ENCODE assay signal across 15 cellular contexts in the genomic region with DNA sequence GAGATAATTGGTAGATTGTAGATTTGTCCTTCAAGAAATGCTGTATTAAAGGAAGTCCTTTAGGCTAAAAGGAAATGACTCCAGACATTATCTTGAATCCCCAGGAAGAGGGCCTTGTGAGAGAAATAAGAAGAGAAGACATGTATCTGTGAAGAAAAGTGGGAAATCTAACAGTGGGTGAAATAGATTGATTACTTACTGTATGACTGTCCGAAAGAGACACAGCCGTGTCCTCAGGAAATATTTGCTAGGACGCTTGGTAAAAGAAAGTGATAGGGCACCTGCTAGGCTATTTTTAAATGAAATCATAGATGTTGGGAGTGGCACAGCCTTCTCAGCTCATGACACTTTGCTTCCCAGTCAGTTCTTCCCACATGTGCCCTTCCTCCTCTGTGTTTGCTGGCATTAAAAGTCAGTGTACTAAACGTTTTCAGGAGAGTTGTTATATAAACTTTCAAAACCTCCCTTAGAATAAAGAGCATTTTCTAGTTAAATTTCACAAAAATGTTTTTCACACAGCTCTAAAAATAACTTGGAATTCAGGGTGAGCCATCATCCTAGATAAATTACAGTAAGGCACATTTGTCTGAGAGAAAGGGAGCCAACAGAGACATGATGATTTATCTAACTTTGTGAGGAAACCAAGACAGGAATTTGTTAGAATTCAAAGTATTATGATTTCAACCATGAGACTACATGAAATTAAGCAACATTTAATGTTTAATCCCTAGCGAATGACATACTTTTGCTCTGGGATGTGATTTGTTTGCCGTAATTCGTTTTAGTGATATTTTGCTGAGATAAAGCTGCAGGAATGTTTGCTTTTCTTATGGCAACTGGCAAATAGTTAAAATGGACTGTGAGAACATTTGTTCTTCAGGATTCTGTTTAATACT. TPM values are rescaled to one million over a fixed set of nuclear protein-coding genes. Genes with fewer than 3 reads are reported as not detected.
DNase-seq lines count a peak whose midpoint lies in the region; ATAC-seq, FAIRE-seq and TF ChIP-seq lines count a peak whose summit lies in the region.
"Had no signal": no experiment of that assay in that cellular context is flagged by ENCODE, and none has a peak within 500 bp of the region (broad histone marks: within the 10 kb centered on the region; RNA-seq: fewer than 3 reads in every experiment).

No MANE protein-coding gene starts in this region.

- H3K27ac ChIP-seq in endothelial cell of umbilical vein (ENCODE audit: insufficient read depth, low read depth, low read length) (no peak overlapping the region), HepG2 (ENCODE audit: extremely low read length, insufficient read depth, low read length) (no peak overlapping the region), stomach (peak overlapping the region in 4 of 5 donors; percentile 19 to 71 (median 57)), Karpas-422 (ENCODE audit: low read length) (no peak overlapping the region)
- H3K27ac ChIP-seq: HL-60 had no signal

- DNase-seq in GM04503 (ENCODE audit: low read depth) (peak; percentile 99), endothelial cell of umbilical vein (ENCODE audit: low read depth, low spot score) (peak; percentile 35), HepG2 (ENCODE audit: low spot score) (peak; percentile 42), stomach (no peak), Karpas-422 (no peak), lower leg skin (ENCODE audit: low spot score in 2 of 2) (no peak), HPDE6-E6E7 (ENCODE audit: extremely low spot score) (no peak)
- DNase-seq: activated CD8-positive, alpha-beta T cell treated with anti-CD3 and anti-CD28 coated beads, Interleukin-2, amount 10 ng/mL, durations not matched to agents 7 days and 5 days; COR-L47; NCI-H1436 treated with DMSO at 0.1 percent for 48 hours; NK-92 treated with Interleukin-12 subunit alpha and Interleukin-12 subunit beta, amount 100 ng/mL, for 24 hours; SW 1271 had no signal

- WGBS in HepG2 (ENCODE audit: low lambda C conversion rate) = 56% methylated on average over 7 of the region's 7 CpGs
- WGBS in stomach, 5 donors = 20 to 37% (median 32%) methylated on average over 7 of the region's 7 CpGs
- 35 to 38% methylated on average over 7 of the region's 7 CpGs for WGBS in lower leg skin, 2 donors

- TF ChIP-seq EP300 in HepG2 (IDR thresholded peaks at IDR 0.05; ENCODE audit: low read depth in 2 of 2, low read length in 2 of 2) (no peak), HepG2 (CRISPR knock-in tag; IDR thresholded peaks at IDR 0.05; ENCODE audit: borderline replicate concordance) (no peak), stomach (IDR thresholded peaks at IDR 0.05) (no peak)

- H3K79me2 ChIP-seq in endothelial cell of umbilical vein (ENCODE audit: control insufficient read depth, insufficient read depth, low read length) (no peaks in the 10 kb centered on the region), HepG2 (ENCODE audit: insufficient read depth, low read length) (no peaks in the 10 kb centered on the region), Karpas-422 (ENCODE audit: low read length) (no peaks in the 10 kb centered on the region)

- ATAC-seq in HepG2 = no peak
- ATAC-seq in HG03565 (IDR thresholded peaks at IDR 0.05; ENCODE audit: unreplicated experiment) = no peak
- ATAC-seq: activated CD8-positive, alpha-beta T cell treated with anti-CD3 and anti-CD28 coated beads, Interleukin-2, amount 10 ng/mL, durations not matched to agents 7 days and 5 days; GM12878 had no signal

- H3K4me2 ChIP-seq in endothelial cell of umbilical vein (ENCODE audit: insufficient read depth, low read length) = peak overlapping the region; percentile 17
- no peak overlapping the region for H3K4me2 ChIP-seq in HepG2 (ENCODE audit: low read depth, low read length)
- H3K4me2 ChIP-seq in Karpas-422 (ENCODE audit: low read depth, low read length, poor library complexity, severe bottlenecking) = no peak overlapping the region

- no peak for TF ChIP-seq POLR2A in endothelial cell of umbilical vein (IDR thresholded peaks at IDR 0.05; ENCODE audit: low read depth, low read length)
- no peak for TF ChIP-seq POLR2A in HepG2 (IDR thresholded peaks at IDR 0.05; ENCODE audit: insufficient read depth in 1 of 2, low read depth in 2 of 2, low read length in 2 of 2)
- TF ChIP-seq POLR2A in stomach (IDR thresholded peaks at IDR 0.05) = no peak
- no peak for TF ChIP-seq POLR2A in lower leg skin (IDR thresholded peaks at IDR 0.05)

- H3K27me3 ChIP-seq in endothelial cell of umbilical vein (ENCODE audit: control insufficient read depth in 2 of 2, insufficient read depth in 2 of 2, low read length in 2 of 2) (no peaks in the 10 kb centered on the region), HepG2 (ENCODE audit: control insufficient read depth in 1 of 2, insufficient read depth in 2 of 2, low read length in 2 of 2) (no peaks in the 10 kb centered on the region), stomach (no peaks in the 10 kb centered on the region), Karpas-422 (ENCODE audit: low read length) (no peaks in the 10 kb centered on the region)

- TF ChIP-seq CTCF in endothelial cell of umbilical vein (IDR thresholded peaks at IDR 0.05; ENCODE audit: extremely low read depth in 1 of 2, insufficient read depth in 1 of 2, low read depth in 1 of 2, low read length in 2 of 2) (no peak), HepG2 (CRISPR knock-in tag; IDR thresholded peaks at IDR 0.05) (no peak), stomach (IDR thresholded peaks at IDR 0.05) (no peak), lower leg skin (IDR thresholded peaks at IDR 0.05) (no peak)

- BruUV-seq in endothelial cell of umbilical vein (replicated peaks; lab: Mats Ljungman, UMichigan) (no TSS peak), HepG2 (replicated peaks; lab: Mats Ljungman, UMichigan) (no TSS peak)

- H3K4me1 ChIP-seq in endothelial cell of umbilical vein (ENCODE audit: control insufficient read depth, extremely low read depth, insufficient read depth, low read length) (peaks cover 18% of the 10 kb centered on the region), HepG2 (ENCODE audit: insufficient read depth, low read length) (peaks cover 12% of the 10 kb centered on the region), stomach (peaks cover 6 to 40% (median 25%) of the 10 kb centered on the region in 4 donors), Karpas-422 (ENCODE audit: low read length) (no peaks in the 10 kb centered on the region)

- no peak overlapping the region for H2AFZ ChIP-seq in endothelial cell of umbilical vein (ENCODE audit: low read depth, low read length)
- no peak overlapping the region for H2AFZ ChIP-seq in HepG2 (ENCODE audit: low read length)
- H2AFZ ChIP-seq in Karpas-422 (ENCODE audit: low read length) = no peak overlapping the region

- TF ChIP-seq RAD21 in HepG2 (CRISPR knock-in tag; IDR thresholded peaks at IDR 0.05) = no peak

- H3K9me1 ChIP-seq in endothelial cell of umbilical vein (replicated peaks; ENCODE audit: control insufficient read depth, extremely low read depth, insufficient read depth, low read length) = no peaks in the 10 kb centered on the region

- H3K4me3 ChIP-seq in endothelial cell of umbilical vein (replicated peaks in 1 of 3; ENCODE audit: insufficient read depth in 1 of 3, low read depth in 1 of 3, low read length in 3 of 3) (no peak overlapping the region), HepG2 (replicated peaks in 1 of 3; ENCODE audit: insufficient read depth in 1 of 3, low read depth in 2 of 3, low read length in 3 of 3) (no peak overlapping the region), stomach (no peak overlapping the region), Karpas-422 (ENCODE audit: low read length) (no peak overlapping the region), lower leg skin (ENCODE audit: low read depth, poor library complexity, severe bottlenecking) (no peak overlapping the region)
- H3K4me3 ChIP-seq: GM12878 had no signal

- no peaks in the 10 kb centered on the region for H3K9me2 ChIP-seq in Karpas-422 (replicated peaks; ENCODE audit: insufficient read depth, low read length)

- H3K36me3 ChIP-seq in endothelial cell of umbilical vein (ENCODE audit: control insufficient read depth in 2 of 2, extremely low read depth in 1 of 2, insufficient read depth in 2 of 2, low read length in 2 of 2) (no peaks in the 10 kb centered on the region), HepG2 (replicated peaks in 1 of 2; ENCODE audit: control insufficient read depth in 1 of 2, insufficient read depth in 2 of 2, low read length in 2 of 2) (no peaks in the 10 kb centered on the region; a peak in 1 of 5 replicates), stomach (no peaks in the 10 kb centered on the region), Karpas-422 (ENCODE audit: insufficient read depth, low read length) (no peaks in the 10 kb centered on the region)

- POLR2A ChIA-PET in endothelial cell of umbilical vein (lab: Charles Lee) (no interaction called here), HepG2 (lab: Yijun Ruan, JAX) (no interaction called here)

- FAIRE-seq in endothelial cell of umbilical vein (lab: Jason Lieb, UNC) = peak; percentile 26
- FAIRE-seq in HepG2 (lab: Jason Lieb, UNC) = peak; percentile 30
- FAIRE-seq: GM12878 had no signal

- H3K9ac ChIP-seq in endothelial cell of umbilical vein (replicated peaks; ENCODE audit: extremely low read depth, insufficient read depth, low read length) (no peak overlapping the region), HepG2 (ENCODE audit: insufficient read depth, low read depth, low read length) (no peak overlapping the region), Karpas-422 (ENCODE audit: low read length) (no peak overlapping the region)

- intact Hi-C loops in endothelial cell of umbilical vein (cut with micrococcal nuclease) = loop anchor here (10.0 kb wide), 1 partner anchor 53 kb away; the partner anchor contains the start of gene TMEM11
- intact Hi-C loops in HepG2 (cut with micrococcal nuclease; ENCODE audit: unreplicated experiment) = no loop called here
- intact Hi-C loops in stomach (cut with DNase I; ENCODE audit: low total_unique reads) = no loop called here
- intact Hi-C loops in lower leg skin (cut with DNase I; ENCODE audit: low total_unique reads) = no loop called here

- in situ Hi-C loops in HepG2 (cut with HindIII; ENCODE audit: extremely low pct_ligation_motif_present, low pct_unique_long_range_greater_than_20kb) = no loop called here

- CTCF ChIA-PET in endothelial cell of umbilical vein (lab: Charles Lee) = interaction anchor here (1.8 kb wide), 1 partner anchor 352 kb away, joined by 5 read pairs; no protein-coding TSS in a partner anchor
- CTCF ChIA-PET in HepG2 (lab: Yijun Ruan, JAX; ENCODE audit: low intra/inter-chr PET ratio, low total read pairs) = no interaction called here

- dilution Hi-C loops in endothelial cell of umbilical vein (cut with MboI; ENCODE audit: extremely low pct_ligation_motif_present, low sequenced_read_pairs) = no loop called here

- H3K9me3 ChIP-seq in endothelial cell of umbilical vein (replicated peaks; ENCODE audit: control insufficient read depth, insufficient read depth, low read length) (no peaks in the 10 kb centered on the region), HepG2 (ENCODE audit: low read length) (no peaks in the 10 kb centered on the region), stomach (no peaks in the 10 kb centered on the region), Karpas-422 (ENCODE audit: low read length) (no peaks in the 10 kb centered on the region)

- no peaks in the 10 kb centered on the region for H4K20me1 ChIP-seq in endothelial cell of umbilical vein (replicated peaks; ENCODE audit: control insufficient read depth, extremely low read depth, insufficient read depth, low read length)
- H4K20me1 ChIP-seq in HepG2 (ENCODE audit: insufficient read depth, low read length) = no peaks in the 10 kb centered on the region
- H4K20me1 ChIP-seq in Karpas-422 (ENCODE audit: insufficient read depth, low read depth, low read length) = no peaks in the 10 kb centered on the region

RNA-seq across cellular contexts. Expression of gene DHRS7B, which starts 35.0 kb away (rescaled TPM):
- total RNA-seq in endothelial cell of umbilical vein (12.7 and 14.0 TPM in 2 replicates), HepG2 (2016; rRNA removed; fragmentation: Illumina TruSeq; extraction: Trizol) (24.3 and 35.8 TPM in 2 replicates), stomach (10 to 100 TPM in 3 of 5 donors, 1 to 10 TPM in 1, not detected in 1; 5.8 to 32.9 (median 19.5) TPM), lower leg skin (10 to 100 TPM; 35.2 to 59.4 (median 39.6) TPM)
- polyA plus RNA-seq in endothelial cell of umbilical vein (24.2 and 28.1 TPM in 2 replicates), HepG2 (2011; rRNA removed) (20.0 TPM in 2 replicates), stomach (10 to 100 TPM; 12.8 to 27.8 (median 20.3) TPM)
- 21.7 and 22.7 TPM in 2 replicates for polyA plus RNA-seq in endothelial cell of umbilical vein (2011; cell fraction: cytosol; rRNA removed)
- 11.8 and 12.5 TPM in 2 replicates for polyA plus RNA-seq in endothelial cell of umbilical vein (2011; cell fraction: nucleus; rRNA removed)
- polyA plus RNA-seq in endothelial cell of umbilical vein (2012) = 15.0 and 18.9 TPM in 2 replicates
- polyA minus RNA-seq in endothelial cell of umbilical vein = 22.0 and 26.5 TPM in 2 replicates
- 15.6 TPM for polyA minus RNA-seq in endothelial cell of umbilical vein (2011; cell fraction: cytosol; rRNA and poly(A)+ RNA removed)
- 4.7 and 6.5 TPM in 2 replicates for polyA minus RNA-seq in endothelial cell of umbilical vein (2011; cell fraction: nucleus; rRNA and poly(A)+ RNA removed)
- total RNA-seq in HepG2 (2016; cell fraction: cytosol; rRNA removed; fragmentation: Illumina TruSeq; extraction: Trizol; ENCODE audit: low read depth) = 7.6 and 9.8 TPM in 2 replicates
- 24.4 and 36.0 TPM in 2 replicates for total RNA-seq in HepG2 (2016; cell fraction: insoluble cytoplasmic fraction; rRNA removed; fragmentation: Illumina TruSeq; extraction: Trizol)
- 13.4 and 15.9 TPM in 2 replicates for total RNA-seq in HepG2 (2016; cell fraction: membrane; rRNA removed; fragmentation: Illumina TruSeq; extraction: Trizol)
- total RNA-seq in HepG2 (2016; cell fraction: nucleus; rRNA removed; fragmentation: Illumina TruSeq; extraction: Trizol) = 20.1 and 30.9 TPM in 2 replicates
- 29.5 and 34.2 TPM in 2 replicates for polyA plus RNA-seq in HepG2 (2011; cell fraction: cytosol; rRNA removed)
- polyA plus RNA-seq in HepG2 (2011; cell fraction: nucleus; rRNA removed) = 11.5 and 13.2 TPM in 2 replicates
- 14.5 and 16.7 TPM in 2 replicates for polyA plus RNA-seq in HepG2 (2012)
- 6.8 and 7.5 TPM in 2 replicates for polyA plus RNA-seq in HepG2 (2016; cell fraction: cytosol; fragmentation: Illumina TruSeq; extraction: Trizol; ENCODE audit: low read depth)
- polyA plus RNA-seq in HepG2 (2016; cell fraction: insoluble cytoplasmic fraction; fragmentation: Illumina TruSeq; extraction: Trizol; ENCODE audit: low read depth) = 15.5 and 21.7 TPM in 2 replicates
- 9.3 and 10.7 TPM in 2 replicates for polyA plus RNA-seq in HepG2 (2016; cell fraction: membrane; fragmentation: Illumina TruSeq; extraction: Trizol; ENCODE audit: low read depth)
- polyA plus RNA-seq in HepG2 (2016; cell fraction: nucleus; fragmentation: Illumina TruSeq; extraction: Trizol; ENCODE audit: insufficient read depth, low read depth) = 32.6 and 37.8 TPM in 2 replicates
- 57.3 and 60.6 TPM in 2 replicates for polyA minus RNA-seq in HepG2 (2011; rRNA and poly(A)+ RNA removed; ENCODE audit: low replicate concordance)
- polyA minus RNA-seq in HepG2 (2011; cell fraction: cytosol; rRNA and poly(A)+ RNA removed) = 9.6 and 11.4 TPM in 2 replicates
- polyA minus RNA-seq in HepG2 (2011; cell fraction: nucleus; rRNA and poly(A)+ RNA removed) = 9.2 and 9.7 TPM in 2 replicates
- total RNA-seq in Karpas-422 (2014; rRNA removed; shearing (Covaris generic); ENCODE audit: low replicate concordance) = 2.2 and 4.0 TPM in 2 replicates

RNA-seq across cellular contexts. Expression of gene TMEM11, which starts 52.2 kb away (rescaled TPM):
- 27.4 and 28.8 TPM in 2 replicates for total RNA-seq in endothelial cell of umbilical vein
- 79.9 and 100 TPM in 2 replicates for polyA plus RNA-seq in endothelial cell of umbilical vein
- polyA plus RNA-seq in endothelial cell of umbilical vein (2011; cell fraction: cytosol; rRNA removed) = 48.9 and 54.8 TPM in 2 replicates
- polyA plus RNA-seq in endothelial cell of umbilical vein (2011; cell fraction: nucleus; rRNA removed) = 26.8 and 30.3 TPM in 2 replicates
- 26.8 and 30.3 TPM in 2 replicates for polyA plus RNA-seq in endothelial cell of umbilical vein (2012)
- 33.9 and 38.2 TPM in 2 replicates for polyA minus RNA-seq in endothelial cell of umbilical vein
- 47.9 TPM for polyA minus RNA-seq in endothelial cell of umbilical vein (2011; cell fraction: cytosol; rRNA and poly(A)+ RNA removed)
- polyA minus RNA-seq in endothelial cell of umbilical vein (2011; cell fraction: nucleus; rRNA and poly(A)+ RNA removed) = 20.1 and 23.7 TPM in 2 replicates
- 18.7 and 21.3 TPM in 2 replicates for total RNA-seq in HepG2 (2016; rRNA removed; fragmentation: Illumina TruSeq; extraction: Trizol)
- 9.9 and 11.5 TPM in 2 replicates for total RNA-seq in HepG2 (2016; cell fraction: cytosol; rRNA removed; fragmentation: Illumina TruSeq; extraction: Trizol; ENCODE audit: low read depth)
- 20.7 and 24.9 TPM in 2 replicates for total RNA-seq in HepG2 (2016; cell fraction: insoluble cytoplasmic fraction; rRNA removed; fragmentation: Illumina TruSeq; extraction: Trizol)
- 17.5 and 20.5 TPM in 2 replicates for total RNA-seq in HepG2 (2016; cell fraction: membrane; rRNA removed; fragmentation: Illumina TruSeq; extraction: Trizol)
- 9.0 and 12.7 TPM in 2 replicates for total RNA-seq in HepG2 (2016; cell fraction: nucleus; rRNA removed; fragmentation: Illumina TruSeq; extraction: Trizol)
- polyA plus RNA-seq in HepG2 (2011; rRNA removed) = 32.0 and 35.0 TPM in 2 replicates
- polyA plus RNA-seq in HepG2 (2011; cell fraction: cytosol; rRNA removed) = 31.7 and 43.1 TPM in 2 replicates
- 16.5 and 21.3 TPM in 2 replicates for polyA plus RNA-seq in HepG2 (2011; cell fraction: nucleus; rRNA removed)
- polyA plus RNA-seq in HepG2 (2012) = 13.9 and 16.5 TPM in 2 replicates
- 13.0 and 15.6 TPM in 2 replicates for polyA plus RNA-seq in HepG2 (2016; cell fraction: cytosol; fragmentation: Illumina TruSeq; extraction: Trizol; ENCODE audit: low read depth)
- 37.7 and 39.9 TPM in 2 replicates for polyA plus RNA-seq in HepG2 (2016; cell fraction: insoluble cytoplasmic fraction; fragmentation: Illumina TruSeq; extraction: Trizol; ENCODE audit: low read depth)
- polyA plus RNA-seq in HepG2 (2016; cell fraction: membrane; fragmentation: Illumina TruSeq; extraction: Trizol; ENCODE audit: low read depth) = 19.7 and 22.0 TPM in 2 replicates
- polyA plus RNA-seq in HepG2 (2016; cell fraction: nucleus; fragmentation: Illumina TruSeq; extraction: Trizol; ENCODE audit: insufficient read depth, low read depth) = 23.0 and 24.2 TPM in 2 replicates
- 49.2 and 83.5 TPM in 2 replicates for polyA minus RNA-seq in HepG2 (2011; rRNA and poly(A)+ RNA removed; ENCODE audit: low replicate concordance)
- polyA minus RNA-seq in HepG2 (2011; cell fraction: cytosol; rRNA and poly(A)+ RNA removed) = 17.7 and 20.0 TPM in 2 replicates
- polyA minus RNA-seq in HepG2 (2011; cell fraction: nucleus; rRNA and poly(A)+ RNA removed) = 18.2 and 22.5 TPM in 2 replicates
- 10 to 100 TPM in 1 of 5 donors, 1 to 10 TPM in 3, under 1 TPM in 1; 0.87 to 17.7 (median 2.3) TPM for total RNA-seq in stomach
- polyA plus RNA-seq in stomach = 10 to 100 TPM; 23.8 to 30.8 (median 25.0) TPM
- total RNA-seq in Karpas-422 (2014; rRNA removed; shearing (Covaris generic); ENCODE audit: low replicate concordance) = 12.5 and 17.2 TPM in 2 replicates
- total RNA-seq in lower leg skin = 10 to 100 TPM; 30.0 to 43.5 (median 37.0) TPM

Comparison
In these comparisons a context has a peak if more than half of its experiments do, and no peak if none do; other contexts are left out.
1. DNase-seq: peak in GM04503 (single experiment), endothelial cell of umbilical vein (single experiment) and HepG2 (single experiment); none in stomach (single experiment), Karpas-422 (single experiment), lower leg skin (0 of 2) and HPDE6-E6E7 (single experiment).
2. H3K27ac ChIP-seq: peak in stomach (4 of 5); none in endothelial cell of umbilical vein (single experiment), HepG2 (single experiment) and Karpas-422 (single experiment).